ENCODE assay signal across 1 cellular context in the genomic region with DNA sequence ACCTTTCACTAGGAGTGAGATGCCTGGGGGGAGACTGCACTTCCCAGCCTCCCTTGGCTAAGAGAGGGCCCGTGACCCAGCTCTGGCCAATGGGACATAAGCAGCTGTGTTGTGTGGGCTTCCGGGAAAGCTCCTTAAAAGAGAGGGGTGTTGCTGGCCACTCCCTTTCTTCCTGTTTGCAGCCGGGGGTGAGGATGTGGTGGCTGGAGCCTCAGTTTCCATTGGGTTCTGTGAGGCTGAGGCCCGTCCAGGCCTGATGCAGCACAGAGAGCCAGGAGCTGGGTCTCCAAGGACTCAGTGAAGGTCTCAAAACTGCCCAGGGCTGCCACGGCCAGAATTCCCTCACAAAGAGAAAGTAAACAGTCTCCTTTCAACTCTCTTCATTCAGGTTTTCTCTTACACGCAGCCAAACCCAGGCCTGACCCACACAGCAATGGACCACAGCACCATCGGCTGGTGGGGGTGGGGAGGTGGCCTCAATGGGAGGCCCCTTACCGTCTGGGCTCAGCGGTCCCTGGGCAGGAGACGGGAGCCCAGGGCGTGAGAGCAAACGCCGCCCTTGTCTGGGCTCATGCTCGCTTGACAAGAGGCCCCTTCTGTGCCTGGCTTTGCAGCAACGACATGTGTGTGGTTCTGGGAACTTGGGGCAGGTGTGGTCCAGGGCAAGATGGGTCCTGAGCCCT.
TF ChIP-seq lines count a peak whose summit lies in the region.

No MANE protein-coding gene starts in this region.

TF ChIP-seq in HepG2, 621 proteins besides CTCF, POLR2A, EP300 and RAD21:
- no peak for TF ChIP-seq EHMT2 (IDR thresholded peaks at IDR 0.05; ENCODE audit: borderline replicate concordance, low read depth, low read length)
- 0 out of 2 replicates have a peak, but pooled peaks have one; percentile 2 for TF ChIP-seq HNRNPL (IDR thresholded peaks at IDR 0.05; ENCODE audit: low read depth, low read length)
TF ChIP-seq in HepG2: peak in this region for 1.
